ENCODE assay signal across 16 cellular contexts in the genomic region with DNA sequence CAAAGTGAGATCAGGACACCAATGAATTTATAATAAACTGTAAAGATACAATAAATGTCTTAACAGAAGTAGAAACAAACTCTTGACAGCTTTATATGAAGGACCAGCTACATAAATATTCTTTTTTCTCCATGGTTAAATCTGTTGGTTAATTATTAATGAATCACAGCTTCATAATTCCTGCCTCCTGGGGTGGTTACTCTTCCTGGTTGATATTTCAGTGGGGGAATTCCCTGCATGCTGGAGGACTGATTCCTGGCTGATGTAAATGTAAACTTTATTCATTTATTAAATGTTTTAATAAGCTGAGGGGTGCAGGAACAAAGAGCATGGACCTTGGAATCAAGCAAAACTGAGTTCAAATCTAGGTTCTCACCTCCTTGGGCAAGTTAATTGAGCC. TPM values are rescaled to one million over a fixed set of nuclear protein-coding genes. Genes with fewer than 3 reads are reported as not detected.
"Had no signal": no experiment of that assay in that cellular context is flagged by ENCODE, and none has a peak within 500 bp of the region (broad histone marks: within the 10 kb centered on the region; RNA-seq: fewer than 3 reads in every experiment).

No MANE protein-coding gene starts in this region.

- H3K27ac ChIP-seq: prostate gland had no signal

- ATAC-seq: esophagus mucosa; natural killer cell treated with Interleukin-12 subunit alpha and Interleukin-12 subunit beta and Interleukin-15 and Interleukin-18, amount 100 ng/mL, for 72 hours; stimulated activated naive CD8-positive, alpha-beta T cell treated with anti-CD3 and anti-CD28 coated beads, Interleukin-15, Interleukin-2, amounts not matched to agents 100 U/mL and 50 U/mL, for 24 hours had no signal

- H3K4me1 ChIP-seq: prostate gland had no signal

- H3K4me3 ChIP-seq: dorsolateral prefrontal cortex, prostate gland had no signal

- DNase-seq: activated CD4-positive, alpha-beta memory T cell treated with anti-CD3 and anti-CD28 coated beads for 36 hours; activated CD4-positive, CD25-positive, alpha-beta regulatory T cell treated with anti-CD3 and anti-CD28 coated beads, Interleukin-2, amount 50 U/mL, for 72 hours; activated gamma-delta T cell; activated T-cell treated with anti-CD3 and anti-CD28 coated beads, Interleukin-2, amount 50 U/mL, for 48 hours; amygdala; dorsolateral prefrontal cortex; islet precursor cell; mammary epithelial cell; nucleus accumbens; stimulated activated CD4-positive, alpha-beta T cell treated with anti-CD3 and anti-CD28 coated beads, Interleukin-4, amount 100 ng/mL, for 1 hour; stimulated activated CD8-positive, alpha-beta memory T cell treated with anti-CD3 and anti-CD28 coated beads, Interleukin-4, amount 100 ng/mL, for 48 hours; stimulated activated naive CD8-positive, alpha-beta T cell treated with anti-CD3 and anti-CD28 coated beads, Interleukin-15, Interleukin-2, amounts not matched to agents 100 U/mL and 50 U/mL, for 24 hours had no signal

- H3K9me3 ChIP-seq: prostate gland had no signal

- FAIRE-seq: urothelium cell line had no signal

- H3K36me3 ChIP-seq: prostate gland had no signal

- H3K27me3 ChIP-seq: dorsolateral prefrontal cortex had no signal

RNA-seq across cellular contexts. Expression of gene RCAN2, which starts 16.2 kb away (rescaled TPM):
- polyA plus RNA-seq: mammary epithelial cell had no signal
